Comparison of ENCODE assay signal across 22 cellular contexts in genomic region chr1:29624747-29625420, GRCh38.
"Had no signal": no experiment of that assay in that cellular context is flagged by ENCODE, and none has a peak within 500 bp of the region (broad histone marks: within the 10 kb centered on the region; RNA-seq: fewer than 3 reads in every experiment).

No MANE protein-coding gene starts in this region.

- H3K4me1 Mint-ChIP-seq: natural killer cell, neural progenitor cell had no signal

- H3K4me2 ChIP-seq: neural progenitor cell had no signal

- H3K9me3 Mint-ChIP-seq: natural killer cell, neural progenitor cell had no signal

- H3K4me1 ChIP-seq: gastrocnemius medialis, heart right ventricle, neural progenitor cell, pancreas, psoas muscle, suprapubic skin, thyroid gland had no signal

- H3K4me3 Mint-ChIP-seq: natural killer cell, neural progenitor cell, type B pancreatic cell had no signal

- H3K27ac ChIP-seq: dorsolateral prefrontal cortex, gastrocnemius medialis, heart right ventricle, neural progenitor cell, pancreas, psoas muscle, skin epidermis, suprapubic skin, thyroid gland had no signal

- H3K36me3 Mint-ChIP-seq: natural killer cell, neural progenitor cell, type B pancreatic cell had no signal

- H3K27me3 ChIP-seq: neural progenitor cell, pancreas, thyroid gland had no signal

- H3K9me3 ChIP-seq: gastrocnemius medialis, pancreas, psoas muscle, suprapubic skin, thyroid gland had no signal

- DNase-seq: cortex of kidney; dorsolateral prefrontal cortex; effector memory CD4-positive, alpha-beta T cell; gastrocnemius medialis; heart right ventricle; hypothalamus; islet precursor cell; mammary epithelial cell; natural killer cell; nucleus accumbens; pancreas; psoas muscle; retina; stimulated activated CD4-positive, alpha-beta T cell treated with anti-CD3 and anti-CD28 coated beads, Interleukin-12 subunit alpha, Interleukin-12 subunit beta, amount 100 ng/mL, for 4 hours; stimulated activated naive CD4-positive, alpha-beta T cell treated with Interleukin-2 at 50 U/mL for 16 hours; thyroid gland had no signal

- H3K36me3 ChIP-seq: gastrocnemius medialis, heart right ventricle, neural progenitor cell, pancreas, suprapubic skin, thyroid gland had no signal

- H3K27ac Mint-ChIP-seq: natural killer cell, neural progenitor cell, type B pancreatic cell had no signal

- H2AFZ ChIP-seq: neural progenitor cell had no signal

- ATAC-seq: gastrocnemius medialis, heart right ventricle, left lobe of liver, natural killer cell, pancreas, psoas muscle, sciatic nerve had no signal

- H3K9ac ChIP-seq: neural progenitor cell had no signal

- H3K4me3 ChIP-seq: dorsolateral prefrontal cortex, gastrocnemius medialis, heart right ventricle, neural progenitor cell, pancreas, psoas muscle, skin epidermis, suprapubic skin, thyroid gland had no signal
